Comparison of ENCODE assay signal across 27 cellular contexts in genomic region chr6:154888896-154889295, GRCh38.
DNase-seq lines count a peak whose midpoint lies in the region; ATAC-seq lines count a peak whose summit lies in the region.
"Had no signal": no experiment of that assay in that cellular context is flagged by ENCODE, and none has a peak within 500 bp of the region (broad histone marks: within the 10 kb centered on the region; RNA-seq: fewer than 3 reads in every experiment).

No MANE protein-coding gene starts in this region.

- H3K36me3 ChIP-seq in mesenchymal stem cell (ENCODE audit: control insufficient read depth in 1 of 2, insufficient read depth in 2 of 2, low read depth in 1 of 2, low read length in 2 of 2): no peaks in the 10 kb centered on the region
- H3K36me3 ChIP-seq: adrenal gland had no signal

- H3K4me3 ChIP-seq in mesenchymal stem cell (ENCODE audit: insufficient read depth in 1 of 2, low read depth in 1 of 2, low read length in 2 of 2): no peak overlapping the region
- H3K4me3 ChIP-seq: adrenal gland, heart right ventricle had no signal

- H3K9me3 ChIP-seq in mesenchymal stem cell (ENCODE audit: control insufficient read depth, low read length): no peaks in the 10 kb centered on the region
- H3K9me3 ChIP-seq: adrenal gland had no signal

- DNase-seq in NCI-H1694 (lab: John Stamatoyannopoulos, UW) (peak; percentile 25), cerebellum (ENCODE audit: low spot score) (peak; percentile 35), mesenchymal stem cell (no peak), putamen (ENCODE audit: low spot score) (peak; percentile 75), NCI-H1092 treated with DMSO at 0.1 percent for 48 hours (lab: John Stamatoyannopoulos, UW) (no peak), left ventricle myocardium superior (no peak)
- DNase-seq: activated CD4-positive, alpha-beta memory T cell treated with anti-CD3 and anti-CD28 coated beads, Interleukin-2, amount 10 ng/mL, durations not matched to agents 7 days and 5 days; activated CD4-positive, CD25-positive, alpha-beta regulatory T cell treated with anti-CD3 and anti-CD28 coated beads, Interleukin-2, amount 50 U/mL, for 72 hours; activated CD8-positive, alpha-beta memory T cell treated with anti-CD3 and anti-CD28 coated beads, Interleukin-2, amount 50 U/mL, for 4 hours; activated naive CD4-positive, alpha-beta T cell treated with anti-CD3 and anti-CD28 coated beads for 36 hours; adrenal gland; CD4-positive, alpha-beta memory T cell; heart right ventricle; KBM-7; kidney; natural killer cell; NCI-H1092; NCI-H187 treated with DMSO at 0.1 percent for 48 hours; NCI-H526; Right ventricle myocardium superior; stimulated activated CD4-positive, alpha-beta T cell treated with anti-CD3 and anti-CD28 coated beads, Interleukin-2, amount 100 ng/mL, for 24 hours; stimulated activated naive CD8-positive, alpha-beta T cell treated with anti-CD3 and anti-CD28 coated beads, Interleukin-15, amount 100 ng/mL, for 72 hours; T-helper 2 cell had no signal

- intact Hi-C loops in left ventricle myocardium superior (cut with micrococcal nuclease): no loop called here

- no peak overlapping the region for H3K4me2 ChIP-seq in mesenchymal stem cell (ENCODE audit: low read length, poor library complexity, severe bottlenecking)

- H3K27me3 ChIP-seq in mesenchymal stem cell (ENCODE audit: control insufficient read depth in 1 of 2, insufficient read depth in 1 of 2, low read length in 2 of 2): no peaks in the 10 kb centered on the region
- H3K27me3 ChIP-seq: adrenal gland, heart right ventricle had no signal

- H4K91ac ChIP-seq in mesenchymal stem cell (ENCODE audit: low read length): no peak overlapping the region

- no peak overlapping the region for H3K9ac ChIP-seq in mesenchymal stem cell (ENCODE audit: low read length)

- H2BK5ac ChIP-seq in mesenchymal stem cell (ENCODE audit: low read depth, low read length, poor library complexity, severe bottlenecking): no peak overlapping the region

- H2BK15ac ChIP-seq in mesenchymal stem cell (ENCODE audit: low read depth, poor library complexity, severe bottlenecking): no peak overlapping the region

- H3K14ac ChIP-seq in mesenchymal stem cell (ENCODE audit: low read length in 2 of 2): no peak overlapping the region

- H3K79me1 ChIP-seq in mesenchymal stem cell (replicated peaks; ENCODE audit: low read length, poor library complexity, severe bottlenecking): peaks cover 31% of the 10 kb centered on the region

- H3K4ac ChIP-seq in mesenchymal stem cell (ENCODE audit: low read depth in 1 of 2, low read length in 2 of 2): no peak overlapping the region

- H2BK12ac ChIP-seq in mesenchymal stem cell (ENCODE audit: low read length in 2 of 2): no peak overlapping the region

- no peak overlapping the region for H2AK5ac ChIP-seq in mesenchymal stem cell (ENCODE audit: low read length, severe bottlenecking)

- ATAC-seq in HG03280 (IDR thresholded peaks at IDR 0.05; ENCODE audit: unreplicated experiment) (no peak), left ventricle myocardium superior (no peak), GM21360 (IDR thresholded peaks at IDR 0.05; ENCODE audit: unreplicated experiment) (no peak)
- ATAC-seq: heart right ventricle; natural killer cell; Panc1; SK-N-SH treated with all-trans-retinoic acid at 6 μM for 48 hours; stimulated activated naive CD8-positive, alpha-beta T cell treated with anti-CD3 and anti-CD28 coated beads, Interleukin-15, amount 100 ng/mL, for 72 hours had no signal

- no peak overlapping the region for H3K18ac ChIP-seq in mesenchymal stem cell (ENCODE audit: low read depth in 1 of 2, low read length in 2 of 2)

- H3K4me1 ChIP-seq in mesenchymal stem cell (ENCODE audit: control insufficient read depth, insufficient read depth, low read depth, low read length): peaks cover 11% of the 10 kb centered on the region

- H3K23ac ChIP-seq in mesenchymal stem cell (ENCODE audit: low read length in 2 of 2): no peak overlapping the region

- no peak overlapping the region for H4K8ac ChIP-seq in mesenchymal stem cell (ENCODE audit: low read length)

- WGBS in mesenchymal stem cell: 100% methylated on average over 2 of the region's 2 CpGs

- no peak overlapping the region for H2BK120ac ChIP-seq in mesenchymal stem cell (ENCODE audit: low read depth, low read length)

- peak overlapping the region; percentile 19 for H3K27ac ChIP-seq in mesenchymal stem cell (ENCODE audit: low read length, poor library complexity, severe bottlenecking)
- H3K27ac ChIP-seq: adrenal gland, heart right ventricle had no signal

- no peak overlapping the region for H2AFZ ChIP-seq in mesenchymal stem cell (ENCODE audit: low read depth, low read length)

Comparison
In these comparisons a context has a peak if more than half of its experiments do, and no peak if none do; other contexts are left out.
1. DNase-seq: peak in NCI-H1694 (single experiment), cerebellum (single experiment) and putamen (single experiment); none in mesenchymal stem cell (single experiment), NCI-H1092 treated with DMSO at 0.1 percent for 48 hours (single experiment) and left ventricle myocardium superior (single experiment).